ENCODE assay signal across 27 cellular contexts in the genomic region with DNA sequence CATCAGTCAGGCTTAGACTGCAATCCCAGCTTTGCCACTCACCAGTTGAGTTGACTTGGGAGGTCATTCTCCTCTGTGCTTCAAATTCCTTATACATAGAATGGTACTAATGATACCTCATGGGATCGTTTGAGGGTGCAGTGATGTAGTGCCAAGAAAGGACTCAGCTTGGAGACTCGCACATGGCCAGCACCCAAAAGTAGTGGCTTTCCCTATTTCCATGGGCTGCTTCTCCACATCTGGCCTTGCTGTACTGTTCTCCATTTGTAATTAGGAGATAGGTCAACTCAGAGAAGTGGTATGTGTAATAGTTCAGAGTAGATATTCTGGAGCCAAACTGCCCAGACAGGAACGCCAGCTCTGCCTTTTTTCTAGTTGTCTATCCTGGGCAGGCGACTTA. TPM values are rescaled to one million over a fixed set of nuclear protein-coding genes. Genes with fewer than 3 reads are reported as not detected.
"Had no signal": no experiment of that assay in that cellular context is flagged by ENCODE, and none has a peak within 500 bp of the region (broad histone marks: within the 10 kb centered on the region; RNA-seq: fewer than 3 reads in every experiment).

No MANE protein-coding gene starts in this region.

- H3K9me3 ChIP-seq: heart right ventricle, pancreas, psoas muscle, right atrium auricular region, stomach, transverse colon, uterus had no signal

- H3K27ac ChIP-seq: pancreas, psoas muscle, right atrium auricular region, transverse colon, uterus had no signal

- H3K36me3 Mint-ChIP-seq: stimulated activated memory B cell treated with anti-CD40 and anti-IgM and Interleukin-4, amounts not matched to agents 10 μg/mL and 1 μg/mL and 100 μg/mL, for 72 hours; WTC11 had no signal

- H3K27me3 ChIP-seq: heart right ventricle, pancreas, right atrium auricular region, stomach, transverse colon, uterus had no signal

- H3K4me3 ChIP-seq: heart right ventricle, pancreas, psoas muscle, right atrium auricular region, stomach, transverse colon, uterus had no signal

- DNase-seq: activated CD8-positive, alpha-beta memory T cell treated with anti-CD3 and anti-CD28 coated beads for 24 hours; activated CD8-positive, alpha-beta memory T cell treated with anti-CD3 and anti-CD28 coated beads, Interleukin-2, amount 50 U/mL, for 4 hours; activated naive CD4-positive, alpha-beta T cell; activated naive CD8-positive, alpha-beta T cell treated with anti-CD3 and anti-CD28 coated beads, Interleukin-2, amount 10 ng/mL, durations not matched to agents 7 days and 5 days; activated T-cell treated with anti-CD3 and anti-CD28 coated beads, Interleukin-2, amount 50 U/mL, for 24 hours; amygdala; erythroblast; islet precursor cell; nephron progenitor cell; pancreas; stimulated activated CD4-positive, alpha-beta T cell treated with anti-CD3 and anti-CD28 coated beads, Interleukin-1b, Interleukin-23, amount 100 ng/mL, for 48 hours; stomach; T1000; transverse colon; uterus had no signal

- H3K4me1 Mint-ChIP-seq: activated naive CD8-positive, alpha-beta T cell treated with anti-CD3 and anti-CD28 coated beads, Interleukin-2, amount 10 ng/mL, durations not matched to agents 7 days and 5 days had no signal

- H3K27ac Mint-ChIP-seq: activated naive CD8-positive, alpha-beta T cell treated with anti-CD3 and anti-CD28 coated beads, Interleukin-2, amount 10 ng/mL, durations not matched to agents 7 days and 5 days; activated T-cell treated with anti-CD3 and anti-CD28 coated beads, Interleukin-2, amount 50 U/mL, for 24 hours; activated T-helper 2 cell treated with anti-CD3 and anti-CD28 coated beads, Interferon-gamma antibody, Interleukin-2, Interleukin-4, amounts not matched to agents 10 μg/mL and 5 μg/mL and 100 μg/mL, durations not matched to agents 14 hours and 24 hours and 36 hours; nephron progenitor cell; stimulated activated memory B cell treated with anti-CD40 and anti-IgM and Interleukin-4, amounts not matched to agents 10 μg/mL and 1 μg/mL and 100 μg/mL, for 72 hours; WTC11 had no signal

- ATAC-seq: stimulated activated memory B cell treated with anti-CD40 and anti-IgM and Interleukin-4, amounts not matched to agents 10 μg/mL and 1 μg/mL and 100 μg/mL, for 72 hours; WTC11 had no signal

- H3K36me3 ChIP-seq: pancreas, right atrium auricular region, transverse colon, uterus had no signal

- H3K9me3 Mint-ChIP-seq: activated naive CD8-positive, alpha-beta T cell treated with anti-CD3 and anti-CD28 coated beads, Interleukin-2, amount 10 ng/mL, durations not matched to agents 7 days and 5 days; activated T-cell treated with anti-CD3 and anti-CD28 coated beads, Interleukin-2, amount 50 U/mL, for 24 hours; activated T-helper 2 cell treated with anti-CD3 and anti-CD28 coated beads, Interferon-gamma antibody, Interleukin-2, Interleukin-4, amounts not matched to agents 10 μg/mL and 5 μg/mL and 100 μg/mL, durations not matched to agents 14 hours and 24 hours and 36 hours; nephron progenitor cell; stimulated activated memory B cell treated with anti-CD40 and anti-IgM and Interleukin-4, amounts not matched to agents 10 μg/mL and 1 μg/mL and 100 μg/mL, for 72 hours; WTC11 had no signal

- H3K4me1 ChIP-seq: pancreas, psoas muscle, right atrium auricular region had no signal

- H3K4me3 Mint-ChIP-seq: activated naive CD8-positive, alpha-beta T cell treated with anti-CD3 and anti-CD28 coated beads, Interleukin-2, amount 10 ng/mL, durations not matched to agents 7 days and 5 days; activated T-cell treated with anti-CD3 and anti-CD28 coated beads, Interleukin-2, amount 50 U/mL, for 24 hours; nephron progenitor cell; stimulated activated memory B cell treated with anti-CD40 and anti-IgM and Interleukin-4, amounts not matched to agents 10 μg/mL and 1 μg/mL and 100 μg/mL, for 72 hours; WTC11 had no signal

- H3K27me3 Mint-ChIP-seq: activated naive CD8-positive, alpha-beta T cell treated with anti-CD3 and anti-CD28 coated beads, Interleukin-2, amount 10 ng/mL, durations not matched to agents 7 days and 5 days; activated T-cell treated with anti-CD3 and anti-CD28 coated beads, Interleukin-2, amount 50 U/mL, for 24 hours had no signal

RNA-seq across cellular contexts. Expression of a gene that starts 5.5 kb away (rescaled TPM):
- total RNA-seq: activated naive CD8-positive, alpha-beta T cell treated with anti-CD3 and anti-CD28 coated beads, Interleukin-2, amount 10 ng/mL, durations not matched to agents 7 days and 5 days; activated T-helper 2 cell treated with anti-CD3 and anti-CD28 coated beads, Interferon-gamma antibody, Interleukin-2, Interleukin-4, amounts not matched to agents 10 μg/mL and 5 μg/mL and 100 μg/mL, durations not matched to agents 14 hours and 24 hours and 36 hours; bronchial epithelial cell; cerebellum; psoas muscle; T-helper 1 cell treated with Interleukin-12 subunit alpha and Interleukin-12 subunit beta and Interleukin-4 antibody, amounts not matched to agents 30 ng/mL and 1 ng/mL, for 36 hours; temporal lobe; transverse colon; WTC11 had no signal

RNA-seq across cellular contexts. Expression of a gene that starts 23.1 kb away (rescaled TPM):
- total RNA-seq: cerebellum; left cardiac atrium; liver; pancreas; right atrium auricular region; T-helper 1 cell treated with Interleukin-12 subunit alpha and Interleukin-12 subunit beta and Interleukin-4 antibody, amounts not matched to agents 30 ng/mL and 1 ng/mL, for 36 hours; transverse colon; uterus had no signal
- polyA plus RNA-seq: liver, pancreas had no signal

RNA-seq across cellular contexts. Expression of a gene that starts 24.3 kb away (rescaled TPM):
- total RNA-seq: activated naive CD8-positive, alpha-beta T cell treated with anti-CD3 and anti-CD28 coated beads, Interleukin-2, amount 10 ng/mL, durations not matched to agents 7 days and 5 days; activated T-helper 2 cell treated with anti-CD3 and anti-CD28 coated beads, Interferon-gamma antibody, Interleukin-2, Interleukin-4, amounts not matched to agents 10 μg/mL and 5 μg/mL and 100 μg/mL, durations not matched to agents 14 hours and 24 hours and 36 hours; bronchial epithelial cell; cerebellum; T-helper 1 cell treated with Interleukin-12 subunit alpha and Interleukin-12 subunit beta and Interleukin-4 antibody, amounts not matched to agents 30 ng/mL and 1 ng/mL, for 36 hours; temporal lobe; WTC11 had no signal
